Comparison of ENCODE assay signal across 16 cellular contexts in genomic region chr1:212628056-212628455, GRCh38. TPM values are rescaled to one million over a fixed set of nuclear protein-coding genes. Genes with fewer than 3 reads are reported as not detected.
DNase-seq lines count a peak whose midpoint lies in the region; ATAC-seq and TF ChIP-seq lines count a peak whose summit lies in the region.
"Had no signal": no experiment of that assay in that cellular context is flagged by ENCODE, and none has a peak within 500 bp of the region (broad histone marks: within the 10 kb centered on the region; RNA-seq: fewer than 3 reads in every experiment).

No MANE protein-coding gene starts in this region.

- no peak overlapping the region for H3K4me3 Mint-ChIP-seq in activated T-cell treated with anti-CD3 and anti-CD28 coated beads, Interleukin-2, amount 50 U/mL, for 4 hours
- H3K4me3 Mint-ChIP-seq in natural killer cell treated with Interleukin-12 subunit alpha and Interleukin-12 subunit beta and Interleukin-15 and Interleukin-18, amount 100 ng/mL, for 72 hours = no peak overlapping the region
- H3K4me3 Mint-ChIP-seq: B cell; CD14-positive monocyte; CD8-positive, alpha-beta T cell had no signal

- no peak overlapping the region for H3K4me3 ChIP-seq in BE2C (ENCODE audit: low read depth, low read length)
- no peak overlapping the region for H3K4me3 ChIP-seq in SK-N-SH (ENCODE audit: low read depth in 2 of 2, low read length in 1 of 2)
- H3K4me3 ChIP-seq in sigmoid colon = no peak overlapping the region
- H3K4me3 ChIP-seq: HAP-1 had no signal

- CTCF ChIA-PET in SK-N-SH (lab: Yijun Ruan, JAX) = interaction anchor here (1.0 to 4.9 kb wide), 6 partner anchors 9 to 150 kb away, joined by 3 to 38 read pairs (median 4); partner anchors contain the start of gene ATF3

- no peaks in the 10 kb centered on the region; the same call in 1 of the 2 replicates for H3K36me3 ChIP-seq in BE2C
- H3K36me3 ChIP-seq in SK-N-SH (replicated peaks in 1 of 2; ENCODE audit: control insufficient read depth in 1 of 2, insufficient read depth in 2 of 2, low read length in 1 of 2) = no peaks in the 10 kb centered on the region
- H3K36me3 ChIP-seq in sigmoid colon = no peaks in the 10 kb centered on the region
- H3K36me3 ChIP-seq: HAP-1 had no signal

- no peak for ATAC-seq in HG02970 (IDR thresholded peaks at IDR 0.05; ENCODE audit: low FRiP score, unreplicated experiment)
- ATAC-seq in activated T-cell treated with anti-CD3 and anti-CD28 coated beads, Interleukin-2, amount 50 U/mL, for 4 hours = no peak
- no peak for ATAC-seq in natural killer cell treated with Interleukin-12 subunit alpha and Interleukin-12 subunit beta and Interleukin-15 and Interleukin-18, amount 100 ng/mL, for 72 hours
- ATAC-seq: CD8-positive, alpha-beta T cell had no signal

- intact Hi-C loops in sigmoid colon (cut with DNase I) = no loop called here

- no peaks in the 10 kb centered on the region for H3K9me3 Mint-ChIP-seq in activated T-cell treated with anti-CD3 and anti-CD28 coated beads, Interleukin-2, amount 50 U/mL, for 4 hours
- H3K9me3 Mint-ChIP-seq in natural killer cell treated with Interleukin-12 subunit alpha and Interleukin-12 subunit beta and Interleukin-15 and Interleukin-18, amount 100 ng/mL, for 72 hours = no peaks in the 10 kb centered on the region
- H3K9me3 Mint-ChIP-seq: CD14-positive monocyte; CD8-positive, alpha-beta T cell had no signal

- H3K9me3 ChIP-seq in BE2C (no peaks in the 10 kb centered on the region), SK-N-SH (no peaks in the 10 kb centered on the region), sigmoid colon (no peaks in the 10 kb centered on the region)
- H3K9me3 ChIP-seq: HAP-1 had no signal

- H3K27me3 ChIP-seq in BE2C (no peaks in the 10 kb centered on the region), SK-N-SH (ENCODE audit: insufficient read depth) (peaks cover 56% of the 10 kb centered on the region), sigmoid colon (no peaks in the 10 kb centered on the region)

- no peaks in the 10 kb centered on the region for H3F3A ChIP-seq in SK-N-SH (replicated peaks; ENCODE audit: insufficient read depth)

- H3K27ac ChIP-seq in SK-N-SH (ENCODE audit: low read depth in 2 of 2, low read length in 1 of 2) (no peak overlapping the region), sigmoid colon (no peak overlapping the region)

- H3K27ac Mint-ChIP-seq in natural killer cell treated with Interleukin-12 subunit alpha and Interleukin-12 subunit beta and Interleukin-15 and Interleukin-18, amount 100 ng/mL, for 72 hours = no peak overlapping the region
- H3K27ac Mint-ChIP-seq: B cell; CD14-positive monocyte; CD8-positive, alpha-beta T cell had no signal

- POLR2A ChIA-PET in SK-N-SH (lab: Yijun Ruan, JAX) = interaction anchor here (1.6 kb wide), 1 partner anchor 19 kb away, joined by 10 read pairs; the partner anchor contains the start of gene ATF3

- no peak for TF ChIP-seq POLR2A in sigmoid colon (IDR thresholded peaks at IDR 0.05)

- no peaks in the 10 kb centered on the region for H3K36me3 Mint-ChIP-seq in activated T-cell treated with anti-CD3 and anti-CD28 coated beads, Interleukin-2, amount 50 U/mL, for 4 hours (ENCODE audit: insufficient read depth)
- no peaks in the 10 kb centered on the region for H3K36me3 Mint-ChIP-seq in natural killer cell treated with Interleukin-12 subunit alpha and Interleukin-12 subunit beta and Interleukin-15 and Interleukin-18, amount 100 ng/mL, for 72 hours
- H3K36me3 Mint-ChIP-seq: CD14-positive monocyte; CD8-positive, alpha-beta T cell had no signal

- peak in 1 of 2 experiments; percentile 49; a peak in 1 of 4 replicates for TF ChIP-seq EP300 in SK-N-SH (IDR thresholded peaks at IDR 0.05; ENCODE audit: borderline replicate concordance in 1 of 2, low read depth in 1 of 2, low read length in 1 of 2)
- no peak for TF ChIP-seq EP300 in sigmoid colon (IDR thresholded peaks at IDR 0.05)

- DNase-seq in BE2C (peak; percentile 85), SK-N-SH (peak; percentile 49), islet precursor cell (peak; percentile 91), sigmoid colon (peak; percentile 14)
- no peak for DNase-seq in activated T-cell treated with anti-CD3 and anti-CD28 coated beads, Interleukin-2, amount 50 U/mL, for 4 hours
- DNase-seq in natural killer cell treated with Interleukin-12 subunit alpha and Interleukin-12 subunit beta and Interleukin-15 and Interleukin-18, amount 100 ng/mL, for 72 hours (ENCODE audit: low spot score) = no peak
- DNase-seq: CD8-positive, alpha-beta T cell; COR-L47; DMS153; DMS79 treated with DMSO at 0.1 percent for 48 hours; EL; GDM1 had no signal

- TF ChIP-seq CTCF in BE2C (IDR thresholded peaks at IDR 0.05; ENCODE audit: low read depth, low read length) (no peak), SK-N-SH (IDR thresholded peaks at IDR 0.05) (no peak), sigmoid colon (IDR thresholded peaks at IDR 0.05) (no peak)

- no peaks in the 10 kb centered on the region for H3K79me2 ChIP-seq in SK-N-SH (ENCODE audit: insufficient read depth)

- H3K4me2 ChIP-seq in SK-N-SH = no peak overlapping the region

- no peak for TF ChIP-seq RAD21 in SK-N-SH (IDR thresholded peaks at IDR 0.05; ENCODE audit: low read length)

- H4K20me1 ChIP-seq in SK-N-SH (ENCODE audit: insufficient read depth) = no peaks in the 10 kb centered on the region

- 57% methylated on average over 5 of the region's 5 CpGs for whole genome bisulfite sequencing in SK-N-SH (ENCODE audit: low lambda C conversion rate)
- WGBS in sigmoid colon, 2 donors = 84 to 89% methylated on average over 5 of the region's 5 CpGs

- H2AFZ ChIP-seq in SK-N-SH (ENCODE audit: low read depth) = no peak overlapping the region

- H3K4me1 Mint-ChIP-seq in activated T-cell treated with anti-CD3 and anti-CD28 coated beads, Interleukin-2, amount 50 U/mL, for 4 hours (ENCODE audit: low read depth) = no peaks in the 10 kb centered on the region
- H3K4me1 Mint-ChIP-seq in natural killer cell treated with Interleukin-12 subunit alpha and Interleukin-12 subunit beta and Interleukin-15 and Interleukin-18, amount 100 ng/mL, for 72 hours (ENCODE audit: low read depth in 2 of 2) = peaks cover 0 to 3% of the 10 kb centered on the region in 2 donors
- H3K4me1 Mint-ChIP-seq: B cell, CD14-positive monocyte had no signal

- no peak overlapping the region for H3K9ac ChIP-seq in SK-N-SH

- H3K9me2 ChIP-seq in SK-N-SH = no peaks in the 10 kb centered on the region

- H3K4me1 ChIP-seq in BE2C (peaks cover 27% of the 10 kb centered on the region), SK-N-SH (ENCODE audit: control insufficient read depth in 1 of 2, insufficient read depth in 2 of 2, low read depth in 1 of 2, low read length in 1 of 2) (peaks cover 0 to 18% of the 10 kb centered on the region in 2 experiments; a peak in 1 of 4 replicates), sigmoid colon (no peaks in the 10 kb centered on the region)

- H3K27me3 Mint-ChIP-seq in activated T-cell treated with anti-CD3 and anti-CD28 coated beads, Interleukin-2, amount 50 U/mL, for 4 hours (ENCODE audit: low read depth) = peaks cover 14% of the 10 kb centered on the region
- peaks cover 0 to 8% of the 10 kb centered on the region in 2 donors for H3K27me3 Mint-ChIP-seq in natural killer cell treated with Interleukin-12 subunit alpha and Interleukin-12 subunit beta and Interleukin-15 and Interleukin-18, amount 100 ng/mL, for 72 hours

TF ChIP-seq in SK-N-SH, 30 proteins besides CTCF, POLR2A, EP300 and RAD21:
- no peak for TF ChIP-seq MXI1 (IDR thresholded peaks at IDR 0.05; ENCODE audit: low read depth, low read length)
- TF ChIP-seq CHD2 (IDR thresholded peaks at IDR 0.05; ENCODE audit: low read length, partially characterized antibody) = no peak

RNA-seq across cellular contexts. Expression of gene ATF3, which starts 19.5 kb away (rescaled TPM):
- polyA plus RNA-seq in BE2C (2012; ENCODE audit: insufficient read depth, insufficient read length, low read depth) = 23.1 TPM
- 29.7 TPM in 2 replicates for polyA plus RNA-seq in SK-N-SH (2012; rRNA removed)
- polyA plus RNA-seq in SK-N-SH (2012; cell fraction: cytosol; rRNA removed) = 16.4 and 25.6 TPM in 2 replicates
- polyA plus RNA-seq in SK-N-SH (2012; cell fraction: nucleus; rRNA removed) = 75.2 and 130 TPM in 2 replicates
- total RNA-seq in sigmoid colon = 10 to 100 TPM in 2 of 4 donors, 1 to 10 TPM in 2; 3.2 to 32.0 (median 11.8) TPM
- polyA plus RNA-seq in sigmoid colon = 100 to 1,000 TPM in 1 of 3 donors, 10 to 100 TPM in 2; 29.4 to 162 (median 37.8) TPM
- 10 to 100 TPM; 14.8 to 27.2 (median 16.8) TPM for total RNA-seq in activated T-cell treated with anti-CD3 and anti-CD28 coated beads, Interleukin-2, amount 50 U/mL, for 4 hours
- total RNA-seq in natural killer cell treated with Interleukin-12 subunit alpha and Interleukin-12 subunit beta and Interleukin-15 and Interleukin-18, amount 100 ng/mL, for 72 hours = 10 to 100 TPM; 15.4 to 16.9 TPM

Comparison
In these comparisons a context has a peak if more than half of its experiments do, and no peak if none do; other contexts are left out.
1. DNase-seq: peak in BE2C (single experiment), SK-N-SH (single experiment), islet precursor cell (single experiment) and sigmoid colon (single experiment); none in activated T-cell treated with anti-CD3 and anti-CD28 coated beads, Interleukin-2, amount 50 U/mL, for 4 hours (single experiment) and natural killer cell treated with Interleukin-12 subunit alpha and Interleukin-12 subunit beta and Interleukin-15 and Interleukin-18, amount 100 ng/mL, for 72 hours (single experiment).